Comparison of ENCODE assay signal across 17 cellular contexts in genomic region chr15:77774350-77774749, GRCh38.
DNase-seq lines count a peak whose midpoint lies in the region; ATAC-seq and TF ChIP-seq lines count a peak whose summit lies in the region.
"Had no signal": no experiment of that assay in that cellular context is flagged by ENCODE, and none has a peak within 500 bp of the region (broad histone marks: within the 10 kb centered on the region; RNA-seq: fewer than 3 reads in every experiment).

No MANE protein-coding gene starts in this region.

- no peak for TF ChIP-seq CTCF in IMR-90 (conservative IDR thresholded peaks at IDR 0.05; ENCODE audit: low read depth, low read length)
- TF ChIP-seq CTCF in osteoblast (IDR thresholded peaks at IDR 0.05; ENCODE audit: extremely low read depth, low read depth, low read length): no peak

- H3K36me3 ChIP-seq in IMR-90 (ENCODE audit: control insufficient read depth, insufficient read depth, low read length) (no peaks in the 10 kb centered on the region), osteoblast (ENCODE audit: insufficient read depth, low read length) (no peaks in the 10 kb centered on the region)

- H3K27ac ChIP-seq in IMR-90 (ENCODE audit: insufficient read depth, low read length) (no peak overlapping the region), osteoblast (ENCODE audit: low read depth, low read length) (no peak overlapping the region)
- H3K27ac ChIP-seq: 22Rv1, A549, KMS-11 had no signal

- no peak for TF ChIP-seq POLR2A in IMR-90 (IDR thresholded peaks at IDR 0.05; ENCODE audit: low read depth, low read length)

- in situ Hi-C loops in IMR-90 (cut with MboI; ENCODE audit: low sequenced_read_pairs): no loop called here

- ATAC-seq in IMR-90 (ENCODE audit: low read depth) (no peak), GM18520 (IDR thresholded peaks at IDR 0.05; ENCODE audit: unreplicated experiment) (no peak), HG03439 (IDR thresholded peaks at IDR 0.05; ENCODE audit: unreplicated experiment) (no peak)
- ATAC-seq: CD8-positive, alpha-beta T cell; GM12878 had no signal

- H3K27me3 Mint-ChIP-seq in activated CD4-positive, alpha-beta T cell treated with anti-CD3 and anti-CD28 coated beads, Interleukin-2, amount 10 ng/mL, durations not matched to agents 7 days and 5 days: no peaks in the 10 kb centered on the region

- POLR2A ChIA-PET in activated CD4-positive, alpha-beta T cell treated with anti-CD3 and anti-CD28 coated beads, Interleukin-2, amount 10 ng/mL, durations not matched to agents 7 days and 5 days (lab: Charles Lee): no interaction called here
- POLR2A ChIA-PET in IMR-90 (lab: Charles Lee; ENCODE audit: unreplicated experiment): no interaction called here

- H3K4me3 Mint-ChIP-seq in activated CD4-positive, alpha-beta T cell treated with anti-CD3 and anti-CD28 coated beads, Interleukin-2, amount 10 ng/mL, durations not matched to agents 7 days and 5 days: no peak overlapping the region
- H3K4me3 Mint-ChIP-seq: CD8-positive, alpha-beta T cell had no signal

- no peak overlapping the region for H4K8ac ChIP-seq in IMR-90 (ENCODE audit: low read depth in 2 of 2, low read length in 2 of 2)

- no peak overlapping the region for H3K18ac ChIP-seq in IMR-90 (ENCODE audit: low read depth, low read length)

- H3K4me2 ChIP-seq in IMR-90 (ENCODE audit: low read depth, low read length) (no peak overlapping the region), osteoblast (ENCODE audit: insufficient read depth, low read length) (no peak overlapping the region)
- H3K4me2 ChIP-seq: A549, KMS-11 had no signal

- no peak overlapping the region for H3K56ac ChIP-seq in IMR-90 (ENCODE audit: extremely low read depth, insufficient read depth, low read length)

- no peak overlapping the region for H2BK15ac ChIP-seq in IMR-90 (ENCODE audit: low read depth, low read length)

- no peak overlapping the region for H4K91ac ChIP-seq in IMR-90 (ENCODE audit: insufficient read depth, low read depth, low read length)

- no peaks in the 10 kb centered on the region for H3K79me2 ChIP-seq in osteoblast (ENCODE audit: insufficient read depth, low read length)

- no peak overlapping the region for H3K9ac ChIP-seq in IMR-90 (ENCODE audit: low read depth, low read length)
- H3K9ac ChIP-seq: KMS-11 had no signal

- peak overlapping the region; percentile 13 for H3K27ac Mint-ChIP-seq in activated CD4-positive, alpha-beta T cell treated with anti-CD3 and anti-CD28 coated beads, Interleukin-2, amount 10 ng/mL, durations not matched to agents 7 days and 5 days
- H3K27ac Mint-ChIP-seq: CD8-positive, alpha-beta T cell had no signal

- H4K5ac ChIP-seq in IMR-90 (ENCODE audit: low read depth, low read length): no peak overlapping the region

- H3K9me3 ChIP-seq in IMR-90 (ENCODE audit: control insufficient read depth, insufficient read depth, low read length) (0 out of 2 replicates have a peak, but pooled peaks cover 3% of the 10 kb centered on the region), osteoblast (ENCODE audit: low read depth, low read length) (no peaks in the 10 kb centered on the region)
- H3K9me3 ChIP-seq: A549 had no signal

- no peak overlapping the region for H3K4me3 ChIP-seq in IMR-90 (ENCODE audit: insufficient read depth, low read depth, low read length)
- H3K4me3 ChIP-seq in osteoblast (ENCODE audit: insufficient read depth, low read length): no peak overlapping the region
- H3K4me3 ChIP-seq: A549, GM12878 had no signal

- no peak overlapping the region for H3K14ac ChIP-seq in IMR-90 (replicated peaks; ENCODE audit: low read depth, low read length)

- H3K23ac ChIP-seq in IMR-90 (ENCODE audit: low read depth, low read length): no peak overlapping the region

- no peaks in the 10 kb centered on the region for H3K79me1 ChIP-seq in IMR-90 (ENCODE audit: low read depth in 1 of 2, low read length in 2 of 2)

- H2AFZ ChIP-seq in IMR-90 (replicated peaks; ENCODE audit: low read length, poor library complexity) (no peak overlapping the region), osteoblast (ENCODE audit: low read length) (no peak overlapping the region)

- no peak for DNase-seq in activated CD4-positive, alpha-beta T cell treated with anti-CD3 and anti-CD28 coated beads, Interleukin-2, amount 10 ng/mL, durations not matched to agents 7 days and 5 days
- DNase-seq in activated CD4-positive, alpha-beta T cell treated with anti-CD3 and anti-CD28 coated beads for 48 hours: no peak
- DNase-seq in IMR-90 (no peak), osteoblast (ENCODE audit: insufficient read length, low spot score, missing footprints) (peak; percentile 72), NCI-H748 treated with DMSO at 0.1 percent for 48 hours (lab: John Stamatoyannopoulos, UW) (no peak)
- DNase-seq: AML-193; Calu3; CD8-positive, alpha-beta T cell; DND-41; EL; GOT3 had no signal

- CTCF ChIA-PET in activated CD4-positive, alpha-beta T cell treated with anti-CD3 and anti-CD28 coated beads, Interleukin-2, amount 10 ng/mL, durations not matched to agents 7 days and 5 days (lab: Charles Lee): no interaction called here
- CTCF ChIA-PET in IMR-90 (lab: Yijun Ruan, JAX): no interaction called here

- H2AK9ac ChIP-seq in IMR-90 (replicated peaks; ENCODE audit: low read depth, low read length, poor library complexity): peak overlapping the region; percentile 28

- H2AK5ac ChIP-seq in IMR-90 (ENCODE audit: low read depth, low read length): no peak overlapping the region

- H3K4ac ChIP-seq in IMR-90 (ENCODE audit: low read depth, low read length): no peak overlapping the region

- dilution Hi-C loops in IMR-90 (cut with HindIII; ENCODE audit: low sequenced_read_pairs, unreplicated experiment): no loop called here

- BruUV-seq in IMR-90 (replicated peaks; lab: Mats Ljungman, UMichigan): no TSS peak

- intact Hi-C loops in IMR-90 (cut with micrococcal nuclease): no loop called here

- no peak for TF ChIP-seq RAD21 in IMR-90 (IDR thresholded peaks at IDR 0.05; ENCODE audit: low read length)

- H3K27me3 ChIP-seq in IMR-90 (ENCODE audit: control insufficient read depth, insufficient read depth, low read length) (peaks cover 39% of the 10 kb centered on the region), osteoblast (ENCODE audit: insufficient read depth, low read length) (no peaks in the 10 kb centered on the region)

- no peak overlapping the region for H2BK120ac ChIP-seq in IMR-90 (ENCODE audit: low read depth, low read length)

- H4K20me1 ChIP-seq in IMR-90 (ENCODE audit: insufficient read depth, low read length): no peaks in the 10 kb centered on the region
- H4K20me1 ChIP-seq in osteoblast (ENCODE audit: insufficient read depth, low read length): no peaks in the 10 kb centered on the region

- no peaks in the 10 kb centered on the region for H3K9me3 Mint-ChIP-seq in activated CD4-positive, alpha-beta T cell treated with anti-CD3 and anti-CD28 coated beads, Interleukin-2, amount 10 ng/mL, durations not matched to agents 7 days and 5 days
- H3K9me3 Mint-ChIP-seq: CD8-positive, alpha-beta T cell had no signal

- H3K4me1 ChIP-seq in IMR-90 (ENCODE audit: control insufficient read depth, insufficient read depth, low read length): no peaks in the 10 kb centered on the region
- no peaks in the 10 kb centered on the region for H3K4me1 ChIP-seq in osteoblast (ENCODE audit: insufficient read depth, low read length)
- H3K4me1 ChIP-seq: A549 had no signal

- no peaks in the 10 kb centered on the region for H3K9me1 ChIP-seq in IMR-90 (ENCODE audit: insufficient read depth, low read length)

- no peaks in the 10 kb centered on the region for H3K36me3 Mint-ChIP-seq in activated CD4-positive, alpha-beta T cell treated with anti-CD3 and anti-CD28 coated beads, Interleukin-2, amount 10 ng/mL, durations not matched to agents 7 days and 5 days (ENCODE audit: low read depth)
- H3K36me3 Mint-ChIP-seq: CD8-positive, alpha-beta T cell had no signal

- H2BK5ac ChIP-seq in IMR-90 (ENCODE audit: low read depth, low read length, poor library complexity, severe bottlenecking): no peak overlapping the region

- no peaks in the 10 kb centered on the region for H3K4me1 Mint-ChIP-seq in activated CD4-positive, alpha-beta T cell treated with anti-CD3 and anti-CD28 coated beads, Interleukin-2, amount 10 ng/mL, durations not matched to agents 7 days and 5 days

- no peak overlapping the region for H2BK20ac ChIP-seq in IMR-90 (ENCODE audit: low read depth, low read length)

- 57% methylated on average over 7 of the region's 8 CpGs; no CpG with 5 or more reads in 1 of the 2 experiments for WGBS in IMR-90 (ENCODE audit: extremely low coverage in 2 of 2, insufficient read length in 1 of 2), 2 experiments

TF ChIP-seq in IMR-90, 13 proteins besides CTCF, POLR2A, EP300 and RAD21:
- TF ChIP-seq CEBPB (IDR thresholded peaks at IDR 0.05; ENCODE audit: low read depth, low read length) (no peak), CHD1 (IDR thresholded peaks at IDR 0.05; ENCODE audit: low read depth, low read length) (no peak), RFX5 (IDR thresholded peaks at IDR 0.05; ENCODE audit: low read depth, low read length) (no peak), NFE2L2 (IDR thresholded peaks at IDR 0.05; ENCODE audit: low read depth, low read length) (no peak), SMC3 (IDR thresholded peaks at IDR 0.05; ENCODE audit: low read depth, low read length) (no peak), RCOR1 (IDR thresholded peaks at IDR 0.05; ENCODE audit: insufficient replicate concordance, low read length) (no peak), FOS (IDR thresholded peaks at IDR 0.05; ENCODE audit: low read depth, low read length) (no peak), MAFK (IDR thresholded peaks at IDR 0.05; ENCODE audit: low read depth, low read length) (no peak), USF2 (IDR thresholded peaks at IDR 0.05; ENCODE audit: low read depth, low read length) (no peak), MXI1 (IDR thresholded peaks at IDR 0.05; ENCODE audit: borderline replicate concordance, low read depth, low read length) (no peak), BHLHE40 (IDR thresholded peaks at IDR 0.05; ENCODE audit: low read depth, low read length) (no peak)
